ENCODE assay signal across 8 cellular contexts in the genomic region with DNA sequence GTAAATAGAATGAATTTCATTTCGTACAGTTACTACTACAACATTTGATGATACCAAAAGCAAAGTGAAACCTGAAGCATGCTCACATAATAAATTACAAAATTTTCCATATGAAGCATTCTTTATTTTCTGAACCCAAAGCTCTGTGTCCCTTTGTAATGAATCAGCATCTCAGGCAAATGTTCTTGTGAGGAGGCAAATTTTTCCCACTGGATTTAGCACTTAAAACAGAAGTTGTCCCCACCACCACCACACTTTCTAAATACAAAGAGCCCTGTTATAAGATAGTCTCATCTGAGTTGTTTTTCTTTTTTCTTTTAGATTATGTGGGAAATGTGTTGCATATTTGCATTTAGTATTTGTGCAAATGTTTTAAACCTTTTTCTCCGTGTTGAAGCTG.
A peak's percentile ranks its signal among the peaks of the same experiment; 100 is the strongest.
DNase-seq lines count a peak whose midpoint lies in the region; ATAC-seq, FAIRE-seq and TF ChIP-seq lines count a peak whose summit lies in the region.

No MANE protein-coding gene starts in this region.

- no peaks in the 10 kb centered on the region for H3K9me3 ChIP-seq in CD4-positive, alpha-beta memory T cell (ENCODE audit: control insufficient read depth in 1 of 2, low read length in 2 of 2)
- H3K9me3 ChIP-seq in astrocyte (ENCODE audit: insufficient read depth, low read depth, low read length) (no peaks in the 10 kb centered on the region), thymus (ENCODE audit: control insufficient read depth) (no peaks in the 10 kb centered on the region)

- ATAC-seq in HG03025 (IDR thresholded peaks at IDR 0.05; ENCODE audit: low FRiP score, unreplicated experiment), result peak; percentile 6
- ATAC-seq in HG02970 (IDR thresholded peaks at IDR 0.05; ENCODE audit: low FRiP score, unreplicated experiment), result no peak

- peak overlapping the region; percentile 91 for H3K4me2 ChIP-seq in astrocyte (ENCODE audit: low read length)

- TF ChIP-seq CTCF in astrocyte (IDR thresholded peaks at IDR 0.05; ENCODE audit: insufficient read depth, low read depth, low read length), result no peak

- POLR2A ChIA-PET in CD4-positive, alpha-beta memory T cell (lab: Charles Lee; ENCODE audit: partially characterized antibody), result interaction anchor here (0.7 to 2.1 kb wide), 7 partner anchors 85 to 646 kb away, joined by 3 to 10 read pairs (median 3); a partner anchor contains a TSS

- H4K20me1 ChIP-seq in astrocyte (ENCODE audit: insufficient read depth, low read length), result no peaks in the 10 kb centered on the region

- intact Hi-C loops in CD4-positive, alpha-beta memory T cell (cut with micrococcal nuclease), result loop anchor here (2.0 to 5.0 kb wide), 3 partner anchors 332 to 438 kb away; a partner anchor contains a TSS

- peaks cover 3 to 7% (median 4%) of the 10 kb centered on the region in 4 donors for H3K4me1 Mint-ChIP-seq in CD4-positive, alpha-beta memory T cell
- peaks cover 13% of the 10 kb centered on the region for H3K4me1 Mint-ChIP-seq in astrocyte (ENCODE audit: low read depth, unreplicated experiment)

- peak overlapping the region in 6 of 7 donors; percentile 77 to 95 (median 90) for H3K27ac Mint-ChIP-seq in CD4-positive, alpha-beta memory T cell
- H3K27ac Mint-ChIP-seq in astrocyte (ENCODE audit: unreplicated experiment), result peak overlapping the region; percentile 86

- peaks cover 5% of the 10 kb centered on the region for H3K4me1 ChIP-seq in CD4-positive, alpha-beta memory T cell (ENCODE audit: insufficient read depth, low read length)
- H3K4me1 ChIP-seq in astrocyte (ENCODE audit: insufficient read depth, low read length) (peaks cover 11% of the 10 kb centered on the region), thymus (ENCODE audit: control insufficient read depth, insufficient read depth, low read length) (no peaks in the 10 kb centered on the region)

- no peaks in the 10 kb centered on the region for H3K36me3 Mint-ChIP-seq in CD4-positive, alpha-beta memory T cell
- H3K36me3 Mint-ChIP-seq in astrocyte (ENCODE audit: low read depth, unreplicated experiment), result no peaks in the 10 kb centered on the region

- H3K27me3 ChIP-seq in CD4-positive, alpha-beta memory T cell (ENCODE audit: insufficient read depth, low read length), result no peaks in the 10 kb centered on the region
- H3K27me3 ChIP-seq in astrocyte (ENCODE audit: insufficient read depth, low read length), result no peaks in the 10 kb centered on the region
- no peaks in the 10 kb centered on the region for H3K27me3 ChIP-seq in thymus (ENCODE audit: control insufficient read depth, insufficient read depth)

- no peaks in the 10 kb centered on the region for H3K36me3 ChIP-seq in CD4-positive, alpha-beta memory T cell (ENCODE audit: insufficient read depth, low read length)
- H3K36me3 ChIP-seq in astrocyte (ENCODE audit: insufficient read depth, low read length) (no peaks in the 10 kb centered on the region), thymus (ENCODE audit: control insufficient read depth, insufficient read depth) (no peaks in the 10 kb centered on the region)

- H3K27me3 Mint-ChIP-seq in CD4-positive, alpha-beta memory T cell, result no peaks in the 10 kb centered on the region
- H3K27me3 Mint-ChIP-seq in astrocyte (ENCODE audit: low read depth, unreplicated experiment), result no peaks in the 10 kb centered on the region

- H3K4me3 Mint-ChIP-seq in CD4-positive, alpha-beta memory T cell, result peak overlapping the region; percentile 85 to 92 (median 90)
- peak overlapping the region; percentile 92 for H3K4me3 Mint-ChIP-seq in astrocyte (ENCODE audit: unreplicated experiment)

- 10% methylated on average over 2 of the region's 2 CpGs for WGBS in thymus

- no peaks in the 10 kb centered on the region for H3K79me2 ChIP-seq in astrocyte (ENCODE audit: insufficient read depth, low read length)

- FAIRE-seq in astrocyte (lab: Jason Lieb, UNC), result no peak

- peak overlapping the region; percentile 49 for H3K27ac ChIP-seq in CD4-positive, alpha-beta memory T cell (ENCODE audit: low read depth, low read length)
- peak overlapping the region; percentile 82 for H3K27ac ChIP-seq in astrocyte (ENCODE audit: low read depth, low read length)
- H3K27ac ChIP-seq in thymus (ENCODE audit: low read depth), result no peak overlapping the region

- CTCF ChIA-PET in CD4-positive, alpha-beta memory T cell (lab: Charles Lee; ENCODE audit: partially characterized antibody), result interaction anchor here (0.5 to 3.4 kb wide), 54 partner anchors 9 to 1581 kb away, joined by 3 to 26 read pairs (median 4); a partner anchor contains a TSS

- H2AFZ ChIP-seq in astrocyte (ENCODE audit: low read depth, low read length), result no peak overlapping the region

- no peak for DNase-seq in CD4-positive, alpha-beta memory T cell
- peak; percentile 24 for DNase-seq in astrocyte (ENCODE audit: low read depth)
- peak; percentile 33 for DNase-seq in left kidney (ENCODE audit: low read depth, low spot score)
- no peak for DNase-seq in NCI-H345 (lab: John Stamatoyannopoulos, UW)
- no peak for DNase-seq in COLO668 (lab: John Stamatoyannopoulos, UW; ENCODE audit: unreplicated experiment)

- peak overlapping the region; percentile 53 to 63 for H3K4me3 ChIP-seq in CD4-positive, alpha-beta memory T cell (ENCODE audit: low read length in 2 of 2)
- peak overlapping the region; percentile 71 for H3K4me3 ChIP-seq in astrocyte (ENCODE audit: insufficient read depth, low read depth, low read length)
- H3K4me3 ChIP-seq in thymus (ENCODE audit: low read length), result peak overlapping the region; percentile 61

- peak overlapping the region; percentile 87 for H3K9ac ChIP-seq in astrocyte (ENCODE audit: low read length)

- no peaks in the 10 kb centered on the region for H3K9me3 Mint-ChIP-seq in CD4-positive, alpha-beta memory T cell
- H3K9me3 Mint-ChIP-seq in astrocyte (ENCODE audit: unreplicated experiment), result no peaks in the 10 kb centered on the region

Comparison
In these comparisons a context has a peak if more than half of its experiments do, and no peak if none do; other contexts are left out.
1. DNase-seq: peak in astrocyte (single experiment) and left kidney (single experiment); none in CD4-positive, alpha-beta memory T cell (0 of 5), NCI-H345 (single experiment) and COLO668 (single experiment).
2. Peak in every context shown above with its lines, with median percentiles within 50 percentile points of each other: H3K4me3 ChIP-seq.